19 cellular contexts compared by ENCODE assay signal in genomic region chr6:52325695-52326471, GRCh38. TPM values are rescaled to one million over a fixed set of nuclear protein-coding genes. Genes with fewer than 3 reads are reported as not detected.
A peak's percentile ranks its signal among the peaks of the same experiment; 100 is the strongest.
DNase-seq lines count a peak whose midpoint lies in the region; ATAC-seq, FAIRE-seq and TF ChIP-seq lines count a peak whose summit lies in the region.
"Had no signal": no experiment of that assay in that cellular context is flagged by ENCODE, and none has a peak within 500 bp of the region (broad histone marks: within the 10 kb centered on the region; RNA-seq: fewer than 3 reads in every experiment).

No MANE protein-coding gene starts in this region.

- H3K4me1 ChIP-seq in GM23338 (ENCODE audit: insufficient read depth) (peaks cover 18% of the 10 kb centered on the region), astrocyte (ENCODE audit: insufficient read depth, low read length) (no peaks in the 10 kb centered on the region), iPS-20b (ENCODE audit: insufficient read depth, low read length) (peaks cover 11% of the 10 kb centered on the region)
- no peaks in the 10 kb centered on the region for H3K4me1 ChIP-seq in CD8-positive, alpha-beta T cell (ENCODE audit: insufficient read depth, low read length)
- H3K4me1 ChIP-seq: right atrium auricular region, tibial nerve had no signal

- H3K27ac ChIP-seq in GM23338 (ENCODE audit: low read depth) (peak overlapping the region; percentile 60), astrocyte (ENCODE audit: low read depth, low read length) (no peak overlapping the region), iPS-20b (ENCODE audit: low read length) (no peak overlapping the region)
- no peak overlapping the region for H3K27ac ChIP-seq in CD8-positive, alpha-beta T cell (ENCODE audit: low read depth, low read length)
- H3K27ac ChIP-seq: right atrium auricular region had no signal

- DNase-seq in GM23338 (ENCODE audit: low spot score): peak; percentile 92
- DNase-seq in astrocyte (ENCODE audit: low read depth): no peak
- peak; percentile 27 for DNase-seq in retina
- DNase-seq in GM12892 (ENCODE audit: insufficient read length): no peak
- no peak for DNase-seq in CD8-positive, alpha-beta T cell
- no peak for DNase-seq in pons (ENCODE audit: low spot score)
- no peak for DNase-seq in NCI-H1417 (lab: John Stamatoyannopoulos, UW)
- DNase-seq: activated CD4-positive, alpha-beta T cell treated with anti-CD3 and anti-CD28 coated beads, Interleukin-2, amount 10 ng/mL, durations not matched to agents 7 days and 5 days; activated T-cell treated with anti-CD3 and anti-CD28 coated beads, Interleukin-2, amount 50 U/mL, for 1 hour; AML-193; central memory CD4-positive, alpha-beta T cell; MV-4-11; NK-92 treated with Interleukin-12 subunit alpha and Interleukin-12 subunit beta, amount 100 ng/mL, for 24 hours; SHP77 treated with DMSO at 0.1 percent for 48 hours; stimulated activated CD4-positive, alpha-beta T cell treated with anti-CD3 and anti-CD28 coated beads, Interleukin-4, amount 100 ng/mL, for 24 hours; T1000 had no signal

- CTCF ChIA-PET in CD8-positive, alpha-beta T cell (lab: Charles Lee): interaction anchor here (1.2 to 1.3 kb wide), 2 partner anchors 13 to 36 kb away, joined by 3 read pairs; partner anchors contain the start of gene PAQR8

- H3K9me2 ChIP-seq in GM23338 (ENCODE audit: insufficient read depth): 0 out of 2 replicates have a peak, but pooled peaks cover 5% of the 10 kb centered on the region

- no peak for TF ChIP-seq POLR2A in GM12892 (IDR thresholded peaks at IDR 0.05; ENCODE audit: low read depth, low read length)

- H3K9ac ChIP-seq in astrocyte (ENCODE audit: low read length) (no peak overlapping the region), iPS-20b (ENCODE audit: low read depth, low read length) (peak overlapping the region; percentile 26; the same call in 1 of the 2 replicates)

- H3K4me2 ChIP-seq in GM23338 (peak overlapping the region; percentile 63), astrocyte (ENCODE audit: low read length) (no peak overlapping the region)

- intact Hi-C loops in CD8-positive, alpha-beta T cell (cut with DNase I, micrococcal nuclease): no loop called here

- peak overlapping the region; percentile 34; the same call in 1 of the 2 replicates for H3K27ac Mint-ChIP-seq in GM23338
- peak overlapping the region; percentile 19 for H3K27ac Mint-ChIP-seq in astrocyte (ENCODE audit: unreplicated experiment)
- no peak overlapping the region for H3K27ac Mint-ChIP-seq in CD8-positive, alpha-beta T cell
- H3K27ac Mint-ChIP-seq: activated CD4-positive, alpha-beta T cell treated with anti-CD3 and anti-CD28 coated beads, Interleukin-2, amount 10 ng/mL, durations not matched to agents 7 days and 5 days had no signal

- H3K36me3 Mint-ChIP-seq in GM23338 (ENCODE audit: low read depth) (no peaks in the 10 kb centered on the region; the same call in 2 of the 3 replicates), astrocyte (ENCODE audit: low read depth, unreplicated experiment) (no peaks in the 10 kb centered on the region)
- no peaks in the 10 kb centered on the region for H3K36me3 Mint-ChIP-seq in CD8-positive, alpha-beta T cell

- no peak for TF ChIP-seq CTCF in GM23338 (conservative IDR thresholded peaks at IDR 0.05; ENCODE audit: low read depth in 2 of 2)
- no peak for TF ChIP-seq CTCF in astrocyte (IDR thresholded peaks at IDR 0.05; ENCODE audit: insufficient read depth, low read depth, low read length)
- no peak for TF ChIP-seq CTCF in CD8-positive, alpha-beta T cell (IDR thresholded peaks at IDR 0.05)

- H3F3A ChIP-seq in GM23338 (replicated peaks; ENCODE audit: low read depth): 0 out of 2 replicates have a peak, but pooled peaks cover 4% of the 10 kb centered on the region

- no peaks in the 10 kb centered on the region for H3K27me3 ChIP-seq in GM23338 (ENCODE audit: insufficient read depth)
- H3K27me3 ChIP-seq in astrocyte (ENCODE audit: insufficient read depth, low read length): no peaks in the 10 kb centered on the region
- peaks cover 5% of the 10 kb centered on the region; the same call in 1 of the 2 replicates for H3K27me3 ChIP-seq in iPS-20b (ENCODE audit: insufficient read depth, low read length)
- H3K27me3 ChIP-seq in CD8-positive, alpha-beta T cell (ENCODE audit: insufficient read depth, low read length): no peaks in the 10 kb centered on the region
- H3K27me3 ChIP-seq: right atrium auricular region, tibial nerve had no signal

- 0 out of 3 replicates have a peak, but pooled peaks cover 2% of the 10 kb centered on the region for H3K9me3 Mint-ChIP-seq in GM23338
- H3K9me3 Mint-ChIP-seq in astrocyte (ENCODE audit: unreplicated experiment): no peaks in the 10 kb centered on the region
- no peaks in the 10 kb centered on the region for H3K9me3 Mint-ChIP-seq in CD8-positive, alpha-beta T cell
- H3K9me3 Mint-ChIP-seq: activated CD4-positive, alpha-beta T cell treated with anti-CD3 and anti-CD28 coated beads, Interleukin-2, amount 10 ng/mL, durations not matched to agents 7 days and 5 days had no signal

- H3K4me3 Mint-ChIP-seq in GM23338 (peak overlapping the region; percentile 19), astrocyte (ENCODE audit: unreplicated experiment) (no peak overlapping the region)
- H3K4me3 Mint-ChIP-seq in CD8-positive, alpha-beta T cell: no peak overlapping the region
- H3K4me3 Mint-ChIP-seq: activated CD4-positive, alpha-beta T cell treated with anti-CD3 and anti-CD28 coated beads, Interleukin-2, amount 10 ng/mL, durations not matched to agents 7 days and 5 days had no signal

- H3K79me2 ChIP-seq in GM23338 (replicated peaks; ENCODE audit: insufficient read depth): no peaks in the 10 kb centered on the region
- no peaks in the 10 kb centered on the region for H3K79me2 ChIP-seq in astrocyte (ENCODE audit: insufficient read depth, low read length)

- POLR2A ChIA-PET in CD8-positive, alpha-beta T cell (lab: Charles Lee): no interaction called here

- H3K36me3 ChIP-seq in GM23338 (ENCODE audit: insufficient read depth): no peaks in the 10 kb centered on the region
- no peaks in the 10 kb centered on the region for H3K36me3 ChIP-seq in astrocyte (ENCODE audit: insufficient read depth, low read length)
- H3K36me3 ChIP-seq in iPS-20b (ENCODE audit: insufficient read depth, low read depth, low read length): no peaks in the 10 kb centered on the region
- H3K36me3 ChIP-seq in CD8-positive, alpha-beta T cell (ENCODE audit: insufficient read depth, low read length): no peaks in the 10 kb centered on the region
- H3K36me3 ChIP-seq: right atrium auricular region, tibial nerve had no signal

- FAIRE-seq in astrocyte (lab: Jason Lieb, UNC) (no peak), GM12892 (lab: Jason Lieb, UNC) (no peak)

- peak overlapping the region; percentile 39 for H3K4me3 ChIP-seq in GM23338
- H3K4me3 ChIP-seq in astrocyte (ENCODE audit: insufficient read depth, low read depth, low read length): no peak overlapping the region
- H3K4me3 ChIP-seq in iPS-20b (ENCODE audit: low read length): peak overlapping the region; percentile 42
- H3K4me3 ChIP-seq in CD8-positive, alpha-beta T cell (ENCODE audit: low read depth, low read length): no peak overlapping the region
- H3K4me3 ChIP-seq: right atrium auricular region, tibial nerve had no signal

- H4K20me1 ChIP-seq in GM23338 (replicated peaks; ENCODE audit: insufficient read depth): no peaks in the 10 kb centered on the region
- no peaks in the 10 kb centered on the region for H4K20me1 ChIP-seq in astrocyte (ENCODE audit: insufficient read depth, low read length)

- peaks cover 27% of the 10 kb centered on the region for H3K4me1 Mint-ChIP-seq in GM23338
- H3K4me1 Mint-ChIP-seq in astrocyte (ENCODE audit: low read depth, unreplicated experiment): peaks cover 4% of the 10 kb centered on the region
- H3K4me1 Mint-ChIP-seq in CD8-positive, alpha-beta T cell (ENCODE audit: low read depth): peaks cover 6% of the 10 kb centered on the region
- H3K4me1 Mint-ChIP-seq: activated CD4-positive, alpha-beta T cell treated with anti-CD3 and anti-CD28 coated beads, Interleukin-2, amount 10 ng/mL, durations not matched to agents 7 days and 5 days had no signal

- H3K27me3 Mint-ChIP-seq in GM23338 (ENCODE audit: insufficient read depth, low read depth, poor library complexity) (peaks cover 1% of the 10 kb centered on the region), astrocyte (ENCODE audit: low read depth, unreplicated experiment) (peaks cover 22% of the 10 kb centered on the region)
- H3K27me3 Mint-ChIP-seq in CD8-positive, alpha-beta T cell (ENCODE audit: low read depth): no peaks in the 10 kb centered on the region

- H3K9me3 ChIP-seq in astrocyte (ENCODE audit: insufficient read depth, low read depth, low read length) (no peaks in the 10 kb centered on the region), iPS-20b (ENCODE audit: insufficient read depth, low read depth, low read length) (no peaks in the 10 kb centered on the region)
- no peaks in the 10 kb centered on the region for H3K9me3 ChIP-seq in CD8-positive, alpha-beta T cell (ENCODE audit: low read length)
- H3K9me3 ChIP-seq: right atrium auricular region, tibial nerve had no signal

- peak; percentile 98 for ATAC-seq in GM23338
- ATAC-seq in CD8-positive, alpha-beta T cell: no peak

- peak overlapping the region; percentile 84 for H2AFZ ChIP-seq in GM23338
- no peak overlapping the region for H2AFZ ChIP-seq in astrocyte (ENCODE audit: low read depth, low read length)

TF ChIP-seq in GM23338, 12 proteins besides CTCF, POLR2A, EP300 and RAD21 (continues in another document):
- TF ChIP-seq ZNF331 (CRISPR knock-in tag; IDR thresholded peaks at IDR 0.05; ENCODE audit: low read depth) (no peak), STAT1 (IDR thresholded peaks at IDR 0.05; ENCODE audit: unreplicated experiment) (no peak), CREB1 (CRISPR knock-in tag; IDR thresholded peaks at IDR 0.05; ENCODE audit: low read depth) (0 out of 2 replicates have a peak, but pooled peaks have one; percentile 4), ETS1 (IDR thresholded peaks at IDR 0.05) (no peak), POLR2AphosphoS5 (IDR thresholded peaks at IDR 0.05; ENCODE audit: low read depth) (no peak)

RNA-seq across cellular contexts. Expression of gene PAQR8, which starts 36.1 kb away (rescaled TPM):
- 10.8 and 11.2 TPM in 2 replicates for total RNA-seq in GM23338 (2014; rRNA removed; shearing (Covaris generic))
- 3.6 and 3.7 TPM in 2 replicates for polyA plus RNA-seq in GM23338 (2016; fragmentation: Nextera tagmentation; extraction: Ambion mirVana)
- 1.2 and 1.5 TPM in 2 replicates for total RNA-seq in astrocyte
- 11.2 TPM for polyA plus RNA-seq in GM12892 (2012; ENCODE audit: missing spikeins)
- 1 to 10 TPM; 1.8 to 2.2 TPM for total RNA-seq in CD8-positive, alpha-beta T cell

RNA-seq across cellular contexts. Expression of gene MCM3, which starts 41.3 kb away (rescaled TPM):
- total RNA-seq in GM23338 (2014; rRNA removed; shearing (Covaris generic)): 328 and 369 TPM in 2 replicates
- 147 and 157 TPM in 2 replicates for polyA plus RNA-seq in GM23338 (2016; fragmentation: Nextera tagmentation; extraction: Ambion mirVana)
- total RNA-seq in astrocyte: 18.2 and 21.6 TPM in 2 replicates
- 119 TPM for polyA plus RNA-seq in GM12892 (2012; ENCODE audit: missing spikeins)
- 1 to 10 TPM; 6.2 to 6.8 TPM for total RNA-seq in CD8-positive, alpha-beta T cell

Comparison
In these comparisons a context has a peak if more than half of its experiments do, and no peak if none do; other contexts are left out.
1. DNase-seq: peak in GM23338 (single experiment) and retina (single experiment); none in astrocyte (single experiment), GM12892 (single experiment), CD8-positive, alpha-beta T cell (0 of 7), pons (single experiment) and NCI-H1417 (0 of 3).
2. H3K4me3 ChIP-seq: peak in GM23338 (single experiment) and iPS-20b (single experiment); none in astrocyte (single experiment) and CD8-positive, alpha-beta T cell (single experiment).
3. RNA of gene MCM3, which starts 41.3 kb away (total RNA-seq): 328 to 369 TPM in GM23338; 18.2 to 21.6 TPM in astrocyte and 6.2 to 6.8 TPM in CD8-positive, alpha-beta T cell; every median in the first group is over 10 times any median in the second.